ENCODE assay signal across 17 cellular contexts in genomic region chr19:48760514-48761221, GRCh38. TPM values are rescaled to one million over a fixed set of nuclear protein-coding genes. Genes with fewer than 3 reads are reported as not detected.
DNase-seq lines count a peak whose midpoint lies in the region; ATAC-seq, FAIRE-seq and TF ChIP-seq lines count a peak whose summit lies in the region.
"Had no signal": no experiment of that assay in that cellular context is flagged by ENCODE, and none has a peak within 500 bp of the region (broad histone marks: within the 10 kb centered on the region; RNA-seq: fewer than 3 reads in every experiment).

No MANE protein-coding gene starts in this region.

- TF ChIP-seq RAD21 in liver (IDR thresholded peaks at IDR 0.05), result no peak

- no peaks in the 10 kb centered on the region for H3K9me3 Mint-ChIP-seq in activated CD8-positive, alpha-beta T cell treated with anti-CD3 and anti-CD28 coated beads for 36 hours
- H3K9me3 Mint-ChIP-seq: H9 had no signal

- H3K36me3 Mint-ChIP-seq in activated CD8-positive, alpha-beta T cell treated with anti-CD3 and anti-CD28 coated beads for 36 hours (ENCODE audit: low read depth), result no peaks in the 10 kb centered on the region

- peaks cover 5% of the 10 kb centered on the region for H3K4me1 Mint-ChIP-seq in activated CD8-positive, alpha-beta T cell treated with anti-CD3 and anti-CD28 coated beads for 36 hours (ENCODE audit: low read depth)

- H3K27me3 ChIP-seq in liver (ENCODE audit: control insufficient read depth in 4 of 4, insufficient read depth in 4 of 4, low read length in 3 of 4) (no peaks in the 10 kb centered on the region), uterus (no peaks in the 10 kb centered on the region)
- H3K27me3 ChIP-seq: dorsolateral prefrontal cortex had no signal

- CTCF ChIA-PET in activated CD8-positive, alpha-beta T cell treated with anti-CD3 and anti-CD28 coated beads for 36 hours (lab: Charles Lee), result interaction anchor here (0.9 kb wide), 1 partner anchor 27 kb away, joined by 3 read pairs; no protein-coding TSS in a partner anchor

- H3K4me1 ChIP-seq in liver (ENCODE audit: control insufficient read depth in 4 of 4, insufficient read depth in 4 of 4, low read length in 3 of 4) (peaks cover 4 to 16% (median 11%) of the 10 kb centered on the region in 4 donors), uterus (no peaks in the 10 kb centered on the region), kidney (ENCODE audit: control insufficient read depth in 1 of 2, insufficient read depth in 1 of 2, low read depth in 1 of 2, low read length in 2 of 2) (no peaks in the 10 kb centered on the region)
- H3K4me1 ChIP-seq: prostate gland had no signal

- no peak for FAIRE-seq in kidney (lab: Jason Lieb, UNC)
- FAIRE-seq: islet of Langerhans had no signal

- H3K9ac ChIP-seq in liver (ENCODE audit: low read depth in 1 of 2, low read length in 2 of 2) (no peak overlapping the region), kidney (ENCODE audit: low read length in 2 of 2) (no peak overlapping the region)

- ATAC-seq in activated CD8-positive, alpha-beta T cell treated with anti-CD3 and anti-CD28 coated beads for 36 hours, result peak; percentile 69

- DNase-seq in stimulated activated CD4-positive, alpha-beta T cell treated with anti-CD3 and anti-CD28 coated beads, Interleukin-15, amount 100 ng/mL, for 24 hours, result peak; percentile 22
- no peak for DNase-seq in stimulated activated CD4-positive, alpha-beta T cell treated with anti-CD3 and anti-CD28 coated beads, Interleukin-4, amount 100 ng/mL, for 4 hours
- DNase-seq in activated CD8-positive, alpha-beta T cell treated with anti-CD3 and anti-CD28 coated beads for 36 hours, result peak; percentile 23
- DNase-seq in uterus (no peak), kidney (no peak), MV-4-11 (lab: John Stamatoyannopoulos, UW) (no peak), hepatic stellate cell (ENCODE audit: low spot score) (no peak)
- DNase-seq: amygdala; DND-41; dorsolateral prefrontal cortex; foreskin fibroblast; H9; NCI-H1105; stimulated activated naive CD4-positive, alpha-beta T cell had no signal

- POLR2A ChIA-PET in activated CD8-positive, alpha-beta T cell treated with anti-CD3 and anti-CD28 coated beads for 36 hours (lab: Charles Lee), result interaction anchor here (1.0 kb wide), 1 partner anchor 14 kb away, joined by 3 read pairs; no protein-coding TSS in a partner anchor

- H3K27ac Mint-ChIP-seq in activated CD8-positive, alpha-beta T cell treated with anti-CD3 and anti-CD28 coated beads for 36 hours, result peak overlapping the region; percentile 27
- H3K27ac Mint-ChIP-seq: H9 had no signal

- no peaks in the 10 kb centered on the region for H3K36me3 ChIP-seq in liver (ENCODE audit: control insufficient read depth in 4 of 4, insufficient read depth in 3 of 4, low read depth in 1 of 4, low read length in 3 of 4)
- no peaks in the 10 kb centered on the region for H3K36me3 ChIP-seq in uterus
- H3K36me3 ChIP-seq in kidney (ENCODE audit: control insufficient read depth in 1 of 2, insufficient read depth in 2 of 2, low read length in 2 of 2), result no peaks in the 10 kb centered on the region
- H3K36me3 ChIP-seq: prostate gland had no signal

- H3K4me3 ChIP-seq in liver (ENCODE audit: low read depth in 1 of 3, low read length in 3 of 3) (no peak overlapping the region), uterus (no peak overlapping the region), kidney (ENCODE audit: low read length in 2 of 2) (no peak overlapping the region)
- H3K4me3 ChIP-seq: dorsolateral prefrontal cortex, prostate gland had no signal

- H3K4me3 Mint-ChIP-seq in activated CD8-positive, alpha-beta T cell treated with anti-CD3 and anti-CD28 coated beads for 36 hours, result no peak overlapping the region

- no peak for TF ChIP-seq POLR2A in uterus (IDR thresholded peaks at IDR 0.05)

- 75% methylated on average over 16 of the region's 16 CpGs for WGBS in liver

- H3K27ac ChIP-seq in liver (ENCODE audit: low read depth in 1 of 2, low read length in 2 of 2), result peak overlapping the region in 1 of 2 donors; percentile 3
- peak overlapping the region; percentile 5 to 35 for H3K27ac ChIP-seq in uterus
- peak overlapping the region in 1 of 2 donors; percentile 60 for H3K27ac ChIP-seq in kidney (ENCODE audit: low read depth in 2 of 2, low read length in 2 of 2)
- H3K27ac ChIP-seq: prostate gland had no signal

- H3K27me3 Mint-ChIP-seq in activated CD8-positive, alpha-beta T cell treated with anti-CD3 and anti-CD28 coated beads for 36 hours, result peaks cover 5% of the 10 kb centered on the region

- intact Hi-C loops in activated CD8-positive, alpha-beta T cell treated with anti-CD3 and anti-CD28 coated beads for 36 hours (cut with micrococcal nuclease), result no loop called here
- intact Hi-C loops in uterus (cut with DNase I; ENCODE audit: low total_unique reads) (no loop called here), kidney (cut with DNase I) (no loop called here)

- H3K9me3 ChIP-seq in liver (ENCODE audit: control insufficient read depth in 4 of 4, low read length in 3 of 4) (no peaks in the 10 kb centered on the region), uterus (no peaks in the 10 kb centered on the region), kidney (ENCODE audit: control insufficient read depth in 1 of 2, low read length in 2 of 2) (no peaks in the 10 kb centered on the region)
- H3K9me3 ChIP-seq: prostate gland had no signal

- TF ChIP-seq CTCF in activated CD8-positive, alpha-beta T cell treated with anti-CD3 and anti-CD28 coated beads for 36 hours (IDR thresholded peaks at IDR 0.05), result no peak
- no peak for TF ChIP-seq CTCF in liver (IDR thresholded peaks at IDR 0.05; ENCODE audit: low read depth, low read length, missing input control)
- TF ChIP-seq CTCF in uterus (IDR thresholded peaks at IDR 0.05), result no peak
- TF ChIP-seq CTCF in kidney (IDR thresholded peaks at IDR 0.05; ENCODE audit: borderline replicate concordance, extremely low read depth, insufficient read depth), result no peak

TF ChIP-seq in liver, 16 proteins besides CTCF, POLR2A, EP300 and RAD21 (continues in another document):
- TF ChIP-seq ATF3 (IDR thresholded peaks at IDR 0.05) (no peak), GABPA (IDR thresholded peaks at IDR 0.05 in 1 of 2, conservative IDR thresholded peaks at IDR 0.05 in 1 of 2) (no peak), HNF4A (conservative IDR thresholded peaks at IDR 0.05) (peak in 1 of 2 donors; percentile 56), NR2F2 (IDR thresholded peaks at IDR 0.05) (peak; percentile 44), YY1 (IDR thresholded peaks at IDR 0.05) (no peak), EGR1 (IDR thresholded peaks at IDR 0.05; ENCODE audit: low read depth in 2 of 2) (no peak), JUND (IDR thresholded peaks at IDR 0.05) (no peak), MAX (IDR thresholded peaks at IDR 0.05) (no peak), RXRA (IDR thresholded peaks at IDR 0.05) (peak in 1 of 2 donors; percentile 5), FOXA1 (IDR thresholded peaks at IDR 0.05) (no peak)

RNA-seq across cellular contexts. Expression of gene FGF21, which starts 5.3 kb away (rescaled TPM):
- not detected for total RNA-seq in activated CD8-positive, alpha-beta T cell treated with anti-CD3 and anti-CD28 coated beads for 36 hours
- total RNA-seq in liver, result 1 to 10 TPM in 1 of 2 donors, not detected in 1; 5.5 TPM
- polyA plus RNA-seq in liver, result 10 to 100 TPM in 1 of 2 donors, 1 to 10 TPM in 1; 6.5 to 18.5 TPM
- not detected for total RNA-seq in uterus
- total RNA-seq in kidney, result not detected
- polyA plus RNA-seq in kidney (ENCODE audit: insufficient read depth, low read depth, low replicate concordance), result not detected
- total RNA-seq: dorsolateral prefrontal cortex, prostate gland had no signal

RNA-seq across cellular contexts. Expression of gene FUT1, which starts 8.2 kb away (rescaled TPM):
- under 1 TPM; 0.09 to 0.11 TPM for total RNA-seq in activated CD8-positive, alpha-beta T cell treated with anti-CD3 and anti-CD28 coated beads for 36 hours
- total RNA-seq in liver (1 to 10 TPM; 1.3 to 6.8 TPM), uterus (10 to 100 TPM in 1 of 4 donors, 1 to 10 TPM in 3; 1.5 to 17.7 (median 4.4) TPM), kidney (4.3 TPM)
- polyA plus RNA-seq in liver (under 1 TPM; 0.48 to 0.72 TPM), kidney (ENCODE audit: insufficient read depth, low read depth, low replicate concordance) (2.3 TPM)

RNA-seq across cellular contexts. Expression of gene IZUMO1, which starts 14.0 kb away (rescaled TPM):
- total RNA-seq in activated CD8-positive, alpha-beta T cell treated with anti-CD3 and anti-CD28 coated beads for 36 hours, result not detected
- total RNA-seq in liver, result under 1 TPM; 0.33 to 0.47 TPM
- polyA plus RNA-seq in liver, result not detected
- 1 to 10 TPM in 1 of 4 donors, under 1 TPM in 1, not detected in 2; under 0.01 to 2.3 TPM for total RNA-seq in uterus
- 0.79 TPM for total RNA-seq in kidney
- not detected for polyA plus RNA-seq in kidney (ENCODE audit: insufficient read depth, low read depth, low replicate concordance)

RNA-seq across cellular contexts. Expression of gene RASIP1, which starts 20.3 kb away (rescaled TPM):
- 1 to 10 TPM in 1 of 2 experiments, under 1 TPM in 1; 0.72 to 1.2 TPM for total RNA-seq in activated CD8-positive, alpha-beta T cell treated with anti-CD3 and anti-CD28 coated beads for 36 hours
- total RNA-seq in liver, result 1 to 10 TPM; 4.8 to 5.4 TPM
- polyA plus RNA-seq in liver, result 1 to 10 TPM; 1.8 to 4.3 TPM
- total RNA-seq in uterus, result 100 to 1,000 TPM in 1 of 4 donors, 10 to 100 TPM in 2, 1 to 10 TPM in 1; 5.9 to 105 (median 31.9) TPM
- total RNA-seq in kidney, result 23.3 TPM
- 13.6 TPM for polyA plus RNA-seq in kidney (ENCODE audit: insufficient read depth, low read depth, low replicate concordance)

RNA-seq across cellular contexts. Expression of gene MAMSTR, which starts 41.1 kb away (rescaled TPM):
- 1 to 10 TPM in 1 of 2 experiments, under 1 TPM in 1; 0.56 to 1.0 TPM for total RNA-seq in activated CD8-positive, alpha-beta T cell treated with anti-CD3 and anti-CD28 coated beads for 36 hours
- total RNA-seq in liver (under 1 TPM; 0.08 to 0.09 TPM), uterus (10 to 100 TPM in 1 of 4 donors, 1 to 10 TPM in 1, under 1 TPM in 1, not detected in 1; 0.26 to 24.2 (median 3.0) TPM), kidney (2.2 TPM)
- polyA plus RNA-seq in liver (under 1 TPM; 0.07 to 0.31 TPM), kidney (ENCODE audit: insufficient read depth, low read depth, low replicate concordance) (3.6 TPM)

Comparison
In these comparisons a context has a peak if more than half of its experiments do, and no peak if none do; other contexts are left out.
1. DNase-seq: peak in stimulated activated CD4-positive, alpha-beta T cell treated with anti-CD3 and anti-CD28 coated beads, Interleukin-15, amount 100 ng/mL, for 24 hours (single experiment) and activated CD8-positive, alpha-beta T cell treated with anti-CD3 and anti-CD28 coated beads for 36 hours (single experiment); none in stimulated activated CD4-positive, alpha-beta T cell treated with anti-CD3 and anti-CD28 coated beads, Interleukin-4, amount 100 ng/mL, for 4 hours (0 of 2), uterus (0 of 2), kidney (single experiment), MV-4-11 (single experiment) and hepatic stellate cell (single experiment).